Comparison of ENCODE assay signal across 25 cellular contexts in genomic region chr6:90136176-90136575, GRCh38.
A peak's percentile ranks its signal among the peaks of the same experiment; 100 is the strongest.
DNase-seq lines count a peak whose midpoint lies in the region; ATAC-seq, FAIRE-seq and TF ChIP-seq lines count a peak whose summit lies in the region.
"Had no signal": no experiment of that assay in that cellular context is flagged by ENCODE, and none has a peak within 500 bp of the region (broad histone marks: within the 10 kb centered on the region; RNA-seq: fewer than 3 reads in every experiment).

No MANE protein-coding gene starts in this region.

- H3K4me3 Mint-ChIP-seq in activated CD8-positive, alpha-beta T cell treated with anti-CD3 and anti-CD28 coated beads for 36 hours: peak overlapping the region; percentile 13
- no peak overlapping the region for H3K4me3 Mint-ChIP-seq in activated CD8-positive, alpha-beta T cell treated with anti-CD3 and anti-CD28 coated beads, Interleukin-2, amount 10 ng/mL, durations not matched to agents 7 days and 5 days
- H3K4me3 Mint-ChIP-seq in glutamatergic neuron (ENCODE audit: unreplicated experiment): no peak overlapping the region
- H3K4me3 Mint-ChIP-seq: effector memory CD8-positive, alpha-beta T cell had no signal

- no peak overlapping the region for H3K4me3 ChIP-seq in PC-3 (ENCODE audit: low read length)
- peak overlapping the region; percentile 11 for H3K4me3 ChIP-seq in skeletal muscle satellite cell (ENCODE audit: low read length)
- H3K4me3 ChIP-seq: BLaER1 treated with 17β-estradiol and CSF1 and Interleukin-3, amounts not matched to agents 10 nM and 100 nM; esophagus squamous epithelium; MG63; prostate gland; vagina had no signal

- H3K27me3 Mint-ChIP-seq in activated CD8-positive, alpha-beta T cell treated with anti-CD3 and anti-CD28 coated beads for 36 hours: no peaks in the 10 kb centered on the region
- H3K27me3 Mint-ChIP-seq in activated CD8-positive, alpha-beta T cell treated with anti-CD3 and anti-CD28 coated beads, Interleukin-2, amount 10 ng/mL, durations not matched to agents 7 days and 5 days (ENCODE audit: low read depth): no peaks in the 10 kb centered on the region
- H3K27me3 Mint-ChIP-seq in glutamatergic neuron (ENCODE audit: unreplicated experiment): no peaks in the 10 kb centered on the region
- H3K27me3 Mint-ChIP-seq: T-cell had no signal

- CTCF ChIA-PET in activated CD8-positive, alpha-beta T cell treated with anti-CD3 and anti-CD28 coated beads for 36 hours (lab: Charles Lee): interaction anchor here (0.8 to 4.3 kb wide), 4 partner anchors 10 to 53 kb away, joined by 3 to 19 read pairs (median 6); no protein-coding TSS in a partner anchor
- CTCF ChIA-PET in activated CD8-positive, alpha-beta T cell treated with anti-CD3 and anti-CD28 coated beads, Interleukin-2, amount 10 ng/mL, durations not matched to agents 7 days and 5 days (lab: Charles Lee): interaction anchor here (1.4 to 1.6 kb wide), 3 partner anchors 9 to 63 kb away, joined by 4 to 6 read pairs (median 4); no protein-coding TSS in a partner anchor
- CTCF ChIA-PET in PC-3 (lab: Charles Lee): no interaction called here

- intact Hi-C loops in activated CD8-positive, alpha-beta T cell treated with anti-CD3 and anti-CD28 coated beads for 36 hours (cut with micrococcal nuclease): no loop called here
- intact Hi-C loops in PC-3 (cut with micrococcal nuclease): no loop called here

- H3K4me2 ChIP-seq in PC-3 (ENCODE audit: low read length): 0 out of 2 replicates have a peak overlapping the region, but pooled peaks have one; percentile 28
- H3K4me2 ChIP-seq in skeletal muscle satellite cell (ENCODE audit: low read length): peak overlapping the region; percentile 59

- H3K9ac ChIP-seq in PC-3 (ENCODE audit: low read length) (no peak overlapping the region), skeletal muscle satellite cell (ENCODE audit: low read depth, low read length) (peak overlapping the region; percentile 52)
- H3K9ac ChIP-seq: BLaER1 treated with 17β-estradiol and CSF1 and Interleukin-3, amounts not matched to agents 10 nM and 100 nM had no signal

- no peaks in the 10 kb centered on the region for H4K20me1 ChIP-seq in PC-3 (ENCODE audit: low read length)

- POLR2A ChIA-PET in activated CD8-positive, alpha-beta T cell treated with anti-CD3 and anti-CD28 coated beads for 36 hours (lab: Charles Lee): interaction anchor here (1.0 kb wide), 1 partner anchor 103 kb away, joined by 3 read pairs; no protein-coding TSS in a partner anchor
- POLR2A ChIA-PET in activated CD8-positive, alpha-beta T cell treated with anti-CD3 and anti-CD28 coated beads, Interleukin-2, amount 10 ng/mL, durations not matched to agents 7 days and 5 days (lab: Charles Lee): no interaction called here
- POLR2A ChIA-PET in PC-3 (lab: Charles Lee; ENCODE audit: unreplicated experiment): no interaction called here

- H3K4me1 ChIP-seq in PC-3 (ENCODE audit: insufficient read depth, low read length) (no peaks in the 10 kb centered on the region; the same call in 1 of the 2 replicates), skeletal muscle satellite cell (ENCODE audit: control insufficient read depth, insufficient read depth, low read length) (peaks cover 45% of the 10 kb centered on the region)
- H3K4me1 ChIP-seq: prostate gland had no signal

- DNase-seq in activated CD8-positive, alpha-beta T cell treated with anti-CD3 and anti-CD28 coated beads for 36 hours: no peak
- DNase-seq in activated CD8-positive, alpha-beta T cell treated with anti-CD3 and anti-CD28 coated beads, Interleukin-2, amount 10 ng/mL, durations not matched to agents 7 days and 5 days: no peak
- DNase-seq in PC-3: no peak
- DNase-seq in glutamatergic neuron: no peak
- no peak for DNase-seq in GM12892 (ENCODE audit: insufficient read length)
- DNase-seq in NCI-H226: no peak
- no peak for DNase-seq in activated gamma-delta T cell treated with Interleukin-2 at 50 U/mL for 16 hours
- DNase-seq: activated CD4-positive, alpha-beta T cell treated with anti-CD3 and anti-CD28 coated beads for 48 hours; effector memory CD8-positive, alpha-beta T cell; esophagus squamous epithelium; NCI-H1436 treated with DMSO at 0.1 percent for 48 hours; NCI-H2171 treated with DMSO at 0.1 percent for 48 hours; NCI-H748 treated with DMSO at 0.1 percent for 48 hours; SHP77 treated with DMSO at 0.1 percent for 48 hours; stimulated activated CD4-positive, alpha-beta T cell treated with anti-CD3 and anti-CD28 coated beads, Interleukin-4, amount 100 ng/mL, for 4 hours; T-cell had no signal

- no peaks in the 10 kb centered on the region for H3K36me3 ChIP-seq in PC-3 (ENCODE audit: low read depth, low read length)
- no peaks in the 10 kb centered on the region for H3K36me3 ChIP-seq in skeletal muscle satellite cell (ENCODE audit: insufficient read depth, low read length)
- H3K36me3 ChIP-seq: brain microvascular endothelial cell, esophagus squamous epithelium, MG63, prostate gland, vagina had no signal

- peaks cover 73% of the 10 kb centered on the region for H3K4me1 Mint-ChIP-seq in activated CD8-positive, alpha-beta T cell treated with anti-CD3 and anti-CD28 coated beads for 36 hours (ENCODE audit: low read depth)
- H3K4me1 Mint-ChIP-seq in activated CD8-positive, alpha-beta T cell treated with anti-CD3 and anti-CD28 coated beads, Interleukin-2, amount 10 ng/mL, durations not matched to agents 7 days and 5 days (ENCODE audit: low read depth): peaks cover 54% of the 10 kb centered on the region
- peaks cover 35% of the 10 kb centered on the region for H3K4me1 Mint-ChIP-seq in glutamatergic neuron (ENCODE audit: low read depth, unreplicated experiment)

- H3K27ac ChIP-seq in PC-3 (ENCODE audit: low read length): no peak overlapping the region
- H3K27ac ChIP-seq: brain microvascular endothelial cell, esophagus squamous epithelium, prostate gland, vagina had no signal

- no peaks in the 10 kb centered on the region for H3F3A ChIP-seq in PC-3 (ENCODE audit: low read length, unreplicated experiment)

- no peak for TF ChIP-seq CTCF in activated CD8-positive, alpha-beta T cell treated with anti-CD3 and anti-CD28 coated beads for 36 hours (IDR thresholded peaks at IDR 0.05)
- TF ChIP-seq CTCF in PC-3 (conservative IDR thresholded peaks at IDR 0.05; ENCODE audit: low read depth, low read length) (no peak), glutamatergic neuron (IDR thresholded peaks at IDR 0.05; ENCODE audit: partially characterized antibody, unreplicated experiment) (no peak)

- H3K9me3 Mint-ChIP-seq in activated CD8-positive, alpha-beta T cell treated with anti-CD3 and anti-CD28 coated beads for 36 hours: peaks cover 3% of the 10 kb centered on the region
- no peaks in the 10 kb centered on the region for H3K9me3 Mint-ChIP-seq in activated CD8-positive, alpha-beta T cell treated with anti-CD3 and anti-CD28 coated beads, Interleukin-2, amount 10 ng/mL, durations not matched to agents 7 days and 5 days (ENCODE audit: insufficient read depth)
- H3K9me3 Mint-ChIP-seq in glutamatergic neuron (ENCODE audit: unreplicated experiment): peaks cover 16% of the 10 kb centered on the region
- H3K9me3 Mint-ChIP-seq: effector memory CD8-positive, alpha-beta T cell; T-cell had no signal

- ATAC-seq in activated CD8-positive, alpha-beta T cell treated with anti-CD3 and anti-CD28 coated beads for 36 hours: no peak
- ATAC-seq in activated CD8-positive, alpha-beta T cell treated with anti-CD3 and anti-CD28 coated beads, Interleukin-2, amount 10 ng/mL, durations not matched to agents 7 days and 5 days: no peak
- ATAC-seq in PC-3: no peak
- ATAC-seq: effector memory CD8-positive, alpha-beta T cell had no signal

- H3K27me3 ChIP-seq in PC-3 (ENCODE audit: low read length) (no peaks in the 10 kb centered on the region), skeletal muscle satellite cell (ENCODE audit: control insufficient read depth, insufficient read depth, low read length) (no peaks in the 10 kb centered on the region)
- H3K27me3 ChIP-seq: BLaER1 treated with 17β-estradiol and CSF1 and Interleukin-3, amounts not matched to agents 10 nM and 100 nM; brain microvascular endothelial cell; esophagus squamous epithelium; vagina had no signal

- H3K36me3 Mint-ChIP-seq in activated CD8-positive, alpha-beta T cell treated with anti-CD3 and anti-CD28 coated beads for 36 hours (ENCODE audit: low read depth): peaks cover 44% of the 10 kb centered on the region
- peaks cover 17% of the 10 kb centered on the region for H3K36me3 Mint-ChIP-seq in activated CD8-positive, alpha-beta T cell treated with anti-CD3 and anti-CD28 coated beads, Interleukin-2, amount 10 ng/mL, durations not matched to agents 7 days and 5 days (ENCODE audit: low read depth)
- H3K36me3 Mint-ChIP-seq in glutamatergic neuron (ENCODE audit: unreplicated experiment): no peaks in the 10 kb centered on the region

- no peaks in the 10 kb centered on the region for H3K9me3 ChIP-seq in PC-3 (ENCODE audit: low read length)
- H3K9me3 ChIP-seq in skeletal muscle satellite cell (replicated peaks; ENCODE audit: low read length): no peaks in the 10 kb centered on the region
- H3K9me3 ChIP-seq: BLaER1 treated with 17β-estradiol and CSF1 and Interleukin-3, amounts not matched to agents 10 nM and 100 nM; esophagus squamous epithelium; MG63; prostate gland; vagina had no signal

- no peaks in the 10 kb centered on the region for H3K9me2 ChIP-seq in PC-3 (replicated peaks; ENCODE audit: low read length)

- no TSS peak for BruUV-seq in PC-3 (replicated peaks; lab: Mats Ljungman, UMichigan)

- peak overlapping the region; percentile 79 for H3K27ac Mint-ChIP-seq in activated CD8-positive, alpha-beta T cell treated with anti-CD3 and anti-CD28 coated beads for 36 hours
- no peak overlapping the region for H3K27ac Mint-ChIP-seq in activated CD8-positive, alpha-beta T cell treated with anti-CD3 and anti-CD28 coated beads, Interleukin-2, amount 10 ng/mL, durations not matched to agents 7 days and 5 days
- H3K27ac Mint-ChIP-seq in glutamatergic neuron (ENCODE audit: unreplicated experiment): peak overlapping the region; percentile 1
- H3K27ac Mint-ChIP-seq: effector memory CD8-positive, alpha-beta T cell had no signal

- H2AFZ ChIP-seq in PC-3 (ENCODE audit: low read length): no peak overlapping the region

- H3K79me2 ChIP-seq in PC-3 (ENCODE audit: low read length): no peaks in the 10 kb centered on the region

- no peak for FAIRE-seq in GM12892 (lab: Jason Lieb, UNC)
- FAIRE-seq: A204.1, colon, GM18507 had no signal

- TF ChIP-seq POLR2A in GM12892 (IDR thresholded peaks at IDR 0.05; ENCODE audit: low read depth, low read length): no peak
